19 cellular contexts compared by ENCODE assay signal in genomic region chr6:14703586-14703985, GRCh38.
DNase-seq lines count a peak whose midpoint lies in the region; FAIRE-seq lines count a peak whose summit lies in the region.
"Had no signal": no experiment of that assay in that cellular context is flagged by ENCODE, and none has a peak within 500 bp of the region (broad histone marks: within the 10 kb centered on the region; RNA-seq: fewer than 3 reads in every experiment).

No MANE protein-coding gene starts in this region.

- H3K9ac ChIP-seq in adipocyte (ENCODE audit: low read length) = no peak overlapping the region

- no peak overlapping the region for H3K4me3 ChIP-seq in adipocyte (ENCODE audit: low read length)
- H3K4me3 ChIP-seq in skeletal muscle cell (ENCODE audit: low read depth, low read length) = no peak overlapping the region
- no peak overlapping the region for H3K4me3 ChIP-seq in small intestine (ENCODE audit: low read depth in 1 of 2, low read length in 2 of 2)
- H3K4me3 ChIP-seq: left lung, testis had no signal

- no peak for FAIRE-seq in small intestine (lab: Jason Lieb, UNC)

- no peak overlapping the region for H3K27ac ChIP-seq in small intestine (ENCODE audit: low read depth in 1 of 2, low read length in 1 of 2)
- H3K27ac ChIP-seq: epithelial cell of prostate, left lung, testis had no signal

- H3K36me3 ChIP-seq in adipocyte (ENCODE audit: control insufficient read depth, insufficient read depth, low read length, severe bottlenecking) = no peaks in the 10 kb centered on the region
- H3K36me3 ChIP-seq in small intestine (ENCODE audit: control insufficient read depth in 2 of 2, insufficient read depth in 2 of 2, low read length in 2 of 2) = no peaks in the 10 kb centered on the region
- H3K36me3 ChIP-seq: left lung had no signal

- H3K27me3 ChIP-seq in adipocyte (replicated peaks; ENCODE audit: control insufficient read depth, insufficient read depth, low read length) (no peaks in the 10 kb centered on the region), small intestine (ENCODE audit: control insufficient read depth in 2 of 2, insufficient read depth in 2 of 2, low read length in 2 of 2) (no peaks in the 10 kb centered on the region)
- H3K27me3 ChIP-seq: left lung, testis had no signal

- H3K9me3 ChIP-seq in adipocyte (ENCODE audit: control insufficient read depth, low read length) = no peaks in the 10 kb centered on the region
- H3K9me3 ChIP-seq in small intestine (ENCODE audit: control insufficient read depth, low read depth) = no peaks in the 10 kb centered on the region
- H3K9me3 ChIP-seq: testis had no signal

- 89 to 91% (median 90%) methylated on average over 5 of the region's 5 CpGs for WGBS in small intestine, 3 donors

- H3K4me1 ChIP-seq in adipocyte (ENCODE audit: control insufficient read depth, insufficient read depth, low read length) = peaks cover 53% of the 10 kb centered on the region
- H3K4me1 ChIP-seq in small intestine (ENCODE audit: control insufficient read depth in 2 of 2, insufficient read depth in 1 of 2, low read depth in 1 of 2, low read length in 1 of 2) = no peaks in the 10 kb centered on the region
- H3K4me1 ChIP-seq: testis had no signal

- DNase-seq in EH (ENCODE audit: low read depth) (peak; percentile 77), adipocyte (ENCODE audit: low read depth) (peak; percentile 87), fibroblast of gingiva (ENCODE audit: low read depth) (peak; percentile 87), skeletal muscle cell (ENCODE audit: low read depth) (peak; percentile 82), activated gamma-delta T cell treated with Interleukin-2 at 50 U/mL for 16 hours (no peak), small intestine (no peak), SK-N-DZ (ENCODE audit: low spot score) (no peak)
- DNase-seq: activated CD4-positive, alpha-beta T cell treated with anti-CD3 and anti-CD28 coated beads, Interleukin-2, amount 50 U/mL, for 1 hour; activated CD8-positive, alpha-beta memory T cell treated with anti-CD3 and anti-CD28 coated beads, Interleukin-2, amount 50 U/mL, for 48 hours; activated effector memory CD4-positive, alpha-beta T cell treated with anti-CD3 and anti-CD28 coated beads, Interleukin-2, amount 50 U/mL, for 16 hours; aorta; HFFc6; left lung; NCI-H1930; NCI-H510A; SHP77; T-cell; testis had no signal

Comparison
In these comparisons a context has a peak if more than half of its experiments do, and no peak if none do; other contexts are left out.
1. DNase-seq: peak in EH (single experiment), adipocyte (single experiment), fibroblast of gingiva (single experiment) and skeletal muscle cell (single experiment); none in activated gamma-delta T cell treated with Interleukin-2 at 50 U/mL for 16 hours (single experiment), small intestine (single experiment) and SK-N-DZ (single experiment).